Comparison of ENCODE assay signal across 1 cellular context in the genomic region with DNA sequence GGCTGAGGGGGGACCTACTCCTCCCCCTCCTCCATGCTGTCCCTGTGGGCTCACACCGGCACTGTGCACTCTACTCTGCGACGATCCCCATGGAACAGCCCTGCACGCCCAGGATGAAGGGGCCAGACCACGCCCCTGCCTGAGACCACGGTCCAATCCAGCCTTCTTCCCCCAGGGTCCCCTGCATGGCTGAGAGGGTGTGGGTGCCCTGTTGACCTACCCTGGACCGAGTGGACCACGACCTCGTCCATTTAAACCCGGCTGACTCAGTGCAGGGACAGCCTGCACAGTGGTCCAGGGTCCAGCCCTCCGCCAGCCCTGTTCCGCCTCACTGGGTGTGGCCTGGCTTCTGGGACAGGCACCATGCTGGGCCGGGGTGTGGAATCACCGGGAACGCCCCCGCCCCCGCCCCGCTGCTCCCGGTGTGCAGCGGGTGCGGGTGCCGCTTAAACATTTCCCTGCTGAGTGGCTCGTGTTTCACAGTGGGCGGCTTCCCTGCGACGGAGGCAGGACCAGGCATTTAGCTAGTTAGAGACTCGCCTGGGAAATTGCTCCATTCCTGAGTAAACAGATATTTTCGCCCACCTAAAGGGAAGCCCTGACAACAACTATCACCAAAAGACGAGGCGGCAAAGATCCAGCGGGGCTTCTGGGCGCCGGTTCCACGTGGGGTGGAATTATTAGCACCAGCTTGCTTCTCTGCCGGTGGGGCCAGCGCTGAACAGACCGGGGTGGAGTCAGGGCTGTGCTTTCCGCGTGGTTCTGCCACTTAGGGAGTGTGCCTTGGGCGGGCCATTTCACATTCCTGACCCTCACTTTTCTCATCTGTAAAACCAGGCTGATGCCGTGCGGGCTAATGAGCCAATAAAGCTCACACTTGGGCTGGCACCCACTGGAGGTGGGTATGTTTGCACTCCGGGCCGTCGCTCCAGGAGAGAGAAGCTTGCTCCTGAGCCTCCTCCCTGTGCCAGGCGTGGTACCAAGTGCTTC.
TF ChIP-seq lines count a peak whose summit lies in the region.

No MANE protein-coding gene starts in this region.

TF ChIP-seq in HepG2, 621 proteins besides CTCF, POLR2A, EP300 and RAD21 (continued from another document):
- TF ChIP-seq, protein P1, sequence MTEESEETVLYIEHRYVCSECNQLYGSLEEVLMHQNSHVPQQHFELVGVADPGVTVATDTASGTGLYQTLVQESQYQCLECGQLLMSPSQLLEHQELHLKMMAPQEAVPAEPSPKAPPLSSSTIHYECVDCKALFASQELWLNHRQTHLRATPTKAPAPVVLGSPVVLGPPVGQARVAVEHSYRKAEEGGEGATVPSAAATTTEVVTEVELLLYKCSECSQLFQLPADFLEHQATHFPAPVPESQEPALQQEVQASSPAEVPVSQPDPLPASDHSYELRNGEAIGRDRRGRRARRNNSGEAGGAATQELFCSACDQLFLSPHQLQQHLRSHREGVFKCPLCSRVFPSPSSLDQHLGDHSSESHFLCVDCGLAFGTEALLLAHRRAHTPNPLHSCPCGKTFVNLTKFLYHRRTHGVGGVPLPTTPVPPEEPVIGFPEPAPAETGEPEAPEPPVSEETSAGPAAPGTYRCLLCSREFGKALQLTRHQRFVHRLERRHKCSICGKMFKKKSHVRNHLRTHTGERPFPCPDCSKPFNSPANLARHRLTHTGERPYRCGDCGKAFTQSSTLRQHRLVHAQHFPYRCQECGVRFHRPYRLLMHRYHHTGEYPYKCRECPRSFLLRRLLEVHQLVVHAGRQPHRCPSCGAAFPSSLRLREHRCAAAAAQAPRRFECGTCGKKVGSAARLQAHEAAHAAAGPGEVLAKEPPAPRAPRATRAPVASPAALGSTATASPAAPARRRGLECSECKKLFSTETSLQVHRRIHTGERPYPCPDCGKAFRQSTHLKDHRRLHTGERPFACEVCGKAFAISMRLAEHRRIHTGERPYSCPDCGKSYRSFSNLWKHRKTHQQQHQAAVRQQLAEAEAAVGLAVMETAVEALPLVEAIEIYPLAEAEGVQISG (CRISPR knock-in tag; IDR thresholded peaks at IDR 0.05) = peak; percentile 58
- TF ChIP-seq, protein P2, sequence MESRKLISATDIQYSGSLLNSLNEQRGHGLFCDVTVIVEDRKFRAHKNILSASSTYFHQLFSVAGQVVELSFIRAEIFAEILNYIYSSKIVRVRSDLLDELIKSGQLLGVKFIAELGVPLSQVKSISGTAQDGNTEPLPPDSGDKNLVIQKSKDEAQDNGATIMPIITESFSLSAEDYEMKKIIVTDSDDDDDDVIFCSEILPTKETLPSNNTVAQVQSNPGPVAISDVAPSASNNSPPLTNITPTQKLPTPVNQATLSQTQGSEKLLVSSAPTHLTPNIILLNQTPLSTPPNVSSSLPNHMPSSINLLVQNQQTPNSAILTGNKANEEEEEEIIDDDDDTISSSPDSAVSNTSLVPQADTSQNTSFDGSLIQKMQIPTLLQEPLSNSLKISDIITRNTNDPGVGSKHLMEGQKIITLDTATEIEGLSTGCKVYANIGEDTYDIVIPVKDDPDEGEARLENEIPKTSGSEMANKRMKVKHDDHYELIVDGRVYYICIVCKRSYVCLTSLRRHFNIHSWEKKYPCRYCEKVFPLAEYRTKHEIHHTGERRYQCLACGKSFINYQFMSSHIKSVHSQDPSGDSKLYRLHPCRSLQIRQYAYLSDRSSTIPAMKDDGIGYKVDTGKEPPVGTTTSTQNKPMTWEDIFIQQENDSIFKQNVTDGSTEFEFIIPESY (CRISPR knock-in tag; IDR thresholded peaks at IDR 0.05) = peak; percentile 15; the same call in 1 of the 2 replicates
- TF ChIP-seq HNRNPL (IDR thresholded peaks at IDR 0.05; ENCODE audit: low read depth, low read length) (peak; percentile 56; the same call in 1 of the 2 replicates), ZNF232 (CRISPR knock-in tag; IDR thresholded peaks at IDR 0.05; ENCODE audit: borderline replicate concordance) (0 out of 2 replicates have a peak, but pooled peaks have one; percentile 18), ZNF543 (CRISPR knock-in tag; IDR thresholded peaks at IDR 0.05) (0 out of 2 replicates have a peak, but pooled peaks have one; percentile 36)
TF ChIP-seq in HepG2: peak in this region for 217.
